ENCODE assay signal across 16 cellular contexts in genomic region chr6:74534485-74535211, GRCh38.
DNase-seq lines count a peak whose midpoint lies in the region; ATAC-seq and TF ChIP-seq lines count a peak whose summit lies in the region.
"Had no signal": no experiment of that assay in that cellular context is flagged by ENCODE, and none has a peak within 500 bp of the region (broad histone marks: within the 10 kb centered on the region; RNA-seq: fewer than 3 reads in every experiment).

No MANE protein-coding gene starts in this region.

- WGBS in gastroesophageal sphincter (ENCODE audit: low coverage in 1 of 2), 2 donors: 54% methylated on average over 2 of the region's 2 CpGs; no CpG with 5 or more reads in 1 of the 2 donors

- TF ChIP-seq CTCF in RWPE2 (IDR thresholded peaks at IDR 0.05; ENCODE audit: poor library complexity, severe bottlenecking): no peak
- no peak for TF ChIP-seq CTCF in gastroesophageal sphincter (IDR thresholded peaks at IDR 0.05)
- no peak for TF ChIP-seq CTCF in gastrocnemius medialis (IDR thresholded peaks at IDR 0.05 in 4 of 5, conservative IDR thresholded peaks at IDR 0.05 in 1 of 5)

- H3K4me3 Mint-ChIP-seq in activated CD8-positive, alpha-beta T cell treated with anti-CD3 and anti-CD28 coated beads, Interleukin-2, amount 10 ng/mL, durations not matched to agents 7 days and 5 days: no peak overlapping the region
- H3K4me3 Mint-ChIP-seq in CD4-positive, alpha-beta memory T cell: no peak overlapping the region
- no peak overlapping the region for H3K4me3 Mint-ChIP-seq in immature natural killer cell
- H3K4me3 Mint-ChIP-seq: activated naive CD4-positive, alpha-beta T cell treated with anti-CD3 and anti-CD28 coated beads, Interleukin-2, amount 10 ng/mL, durations not matched to agents 7 days and 5 days had no signal

- H3K27me3 Mint-ChIP-seq in activated CD8-positive, alpha-beta T cell treated with anti-CD3 and anti-CD28 coated beads, Interleukin-2, amount 10 ng/mL, durations not matched to agents 7 days and 5 days (ENCODE audit: low read depth): no peaks in the 10 kb centered on the region
- H3K27me3 Mint-ChIP-seq in CD4-positive, alpha-beta memory T cell: no peaks in the 10 kb centered on the region
- H3K27me3 Mint-ChIP-seq in immature natural killer cell (ENCODE audit: low read depth in 3 of 3): no peaks in the 10 kb centered on the region
- H3K27me3 Mint-ChIP-seq: activated naive CD4-positive, alpha-beta T cell treated with anti-CD3 and anti-CD28 coated beads, Interleukin-2, amount 10 ng/mL, durations not matched to agents 7 days and 5 days had no signal

- peak; percentile 65; the same call in 2 of the 3 replicates for ATAC-seq in RWPE2 (ENCODE audit: low read depth)
- ATAC-seq in gastroesophageal sphincter: peak; percentile 65
- ATAC-seq in gastrocnemius medialis: peak; percentile 44 to 54
- no peak for ATAC-seq in HG03135 (IDR thresholded peaks at IDR 0.05; ENCODE audit: unreplicated experiment)
- no peak for ATAC-seq in activated CD8-positive, alpha-beta T cell treated with anti-CD3 and anti-CD28 coated beads, Interleukin-2, amount 10 ng/mL, durations not matched to agents 7 days and 5 days

- DNase-seq in ELR (ENCODE audit: low read depth) (peak; percentile 12), RWPE2 (ENCODE audit: low spot score) (no peak), gastrocnemius medialis (no peak), immature natural killer cell (no peak)
- DNase-seq in activated CD8-positive, alpha-beta T cell treated with anti-CD3 and anti-CD28 coated beads, Interleukin-2, amount 10 ng/mL, durations not matched to agents 7 days and 5 days: no peak
- DNase-seq in CD4-positive, alpha-beta memory T cell: no peak
- DNase-seq: activated CD4-positive, alpha-beta T cell treated with anti-CD3 and anti-CD28 coated beads, Interleukin-2, amount 50 U/mL, for 1 hour; activated naive CD4-positive, alpha-beta T cell treated with anti-CD3 and anti-CD28 coated beads, Interleukin-2, amount 10 ng/mL, durations not matched to agents 7 days and 5 days; DND-41; effector CD4-positive, alpha-beta T cell; SK-N-SH; stimulated activated CD4-positive, alpha-beta T cell treated with anti-CD3 and anti-CD28 coated beads, Interleukin-4, amount 100 ng/mL, for 24 hours had no signal

- in situ Hi-C loops in gastrocnemius medialis (cut with MboI; ENCODE audit: low sequenced_read_pairs in 4 of 4): no loop called here

- H3K9me3 ChIP-seq in RWPE2 (ENCODE audit: severe bottlenecking) (no peaks in the 10 kb centered on the region), gastroesophageal sphincter (peaks cover 0 to 4% (median 0%) of the 10 kb centered on the region in 3 donors), gastrocnemius medialis (no peaks in the 10 kb centered on the region)
- H3K9me3 ChIP-seq in CD4-positive, alpha-beta memory T cell (ENCODE audit: control insufficient read depth in 1 of 2, low read length in 2 of 2): no peaks in the 10 kb centered on the region
- H3K9me3 ChIP-seq: SK-N-SH, suprapubic skin had no signal

- no peaks in the 10 kb centered on the region for H3K36me3 Mint-ChIP-seq in activated CD8-positive, alpha-beta T cell treated with anti-CD3 and anti-CD28 coated beads, Interleukin-2, amount 10 ng/mL, durations not matched to agents 7 days and 5 days (ENCODE audit: low read depth)
- no peaks in the 10 kb centered on the region for H3K36me3 Mint-ChIP-seq in CD4-positive, alpha-beta memory T cell
- no peaks in the 10 kb centered on the region for H3K36me3 Mint-ChIP-seq in immature natural killer cell
- H3K36me3 Mint-ChIP-seq: activated naive CD4-positive, alpha-beta T cell treated with anti-CD3 and anti-CD28 coated beads, Interleukin-2, amount 10 ng/mL, durations not matched to agents 7 days and 5 days had no signal

- no peaks in the 10 kb centered on the region for H3K4me1 Mint-ChIP-seq in activated CD8-positive, alpha-beta T cell treated with anti-CD3 and anti-CD28 coated beads, Interleukin-2, amount 10 ng/mL, durations not matched to agents 7 days and 5 days (ENCODE audit: low read depth)
- no peaks in the 10 kb centered on the region for H3K4me1 Mint-ChIP-seq in CD4-positive, alpha-beta memory T cell
- no peaks in the 10 kb centered on the region for H3K4me1 Mint-ChIP-seq in immature natural killer cell
- H3K4me1 Mint-ChIP-seq: activated naive CD4-positive, alpha-beta T cell treated with anti-CD3 and anti-CD28 coated beads, Interleukin-2, amount 10 ng/mL, durations not matched to agents 7 days and 5 days had no signal

- peak overlapping the region; percentile 69 for H3K27ac ChIP-seq in RWPE2 (ENCODE audit: poor library complexity, severe bottlenecking)
- no peak overlapping the region for H3K27ac ChIP-seq in gastroesophageal sphincter
- peak overlapping the region in 2 of 4 donors; percentile 3 to 34 for H3K27ac ChIP-seq in gastrocnemius medialis
- no peak overlapping the region for H3K27ac ChIP-seq in CD4-positive, alpha-beta memory T cell (ENCODE audit: low read depth, low read length)
- H3K27ac ChIP-seq: KMS-11, suprapubic skin had no signal

- intact Hi-C loops in gastrocnemius medialis (cut with DNase I; ENCODE audit: low total_unique reads): no loop called here
- intact Hi-C loops in CD4-positive, alpha-beta memory T cell (cut with micrococcal nuclease): no loop called here

- TF ChIP-seq POLR2A in gastroesophageal sphincter (IDR thresholded peaks at IDR 0.05) (no peak), gastrocnemius medialis (IDR thresholded peaks at IDR 0.05) (no peak)

- H3K4me3 ChIP-seq in RWPE2 (ENCODE audit: severe bottlenecking): no peak overlapping the region
- H3K4me3 ChIP-seq in gastroesophageal sphincter: no peak overlapping the region
- H3K4me3 ChIP-seq in gastrocnemius medialis: no peak overlapping the region
- H3K4me3 ChIP-seq in CD4-positive, alpha-beta memory T cell (ENCODE audit: low read length in 2 of 2): no peak overlapping the region
- H3K4me3 ChIP-seq: suprapubic skin had no signal

- no peak for TF ChIP-seq EP300 in gastroesophageal sphincter (IDR thresholded peaks at IDR 0.05)

- peaks cover 9% of the 10 kb centered on the region for H3K4me1 ChIP-seq in RWPE2 (ENCODE audit: insufficient read depth, poor library complexity, severe bottlenecking)
- H3K4me1 ChIP-seq in gastroesophageal sphincter: no peaks in the 10 kb centered on the region
- no peaks in the 10 kb centered on the region for H3K4me1 ChIP-seq in gastrocnemius medialis
- H3K4me1 ChIP-seq in CD4-positive, alpha-beta memory T cell (ENCODE audit: insufficient read depth, low read length): no peaks in the 10 kb centered on the region
- H3K4me1 ChIP-seq: suprapubic skin had no signal

- CTCF ChIA-PET in activated CD8-positive, alpha-beta T cell treated with anti-CD3 and anti-CD28 coated beads, Interleukin-2, amount 10 ng/mL, durations not matched to agents 7 days and 5 days (lab: Charles Lee): no interaction called here
- CTCF ChIA-PET in CD4-positive, alpha-beta memory T cell (lab: Charles Lee; ENCODE audit: partially characterized antibody): no interaction called here

- H3K36me3 ChIP-seq in RWPE2 (ENCODE audit: low read depth) (no peaks in the 10 kb centered on the region), gastroesophageal sphincter (no peaks in the 10 kb centered on the region), gastrocnemius medialis (no peaks in the 10 kb centered on the region)
- no peaks in the 10 kb centered on the region for H3K36me3 ChIP-seq in CD4-positive, alpha-beta memory T cell (ENCODE audit: insufficient read depth, low read length)
- H3K36me3 ChIP-seq: suprapubic skin had no signal

- H3K9me3 Mint-ChIP-seq in activated CD8-positive, alpha-beta T cell treated with anti-CD3 and anti-CD28 coated beads, Interleukin-2, amount 10 ng/mL, durations not matched to agents 7 days and 5 days (ENCODE audit: insufficient read depth): no peaks in the 10 kb centered on the region
- H3K9me3 Mint-ChIP-seq in CD4-positive, alpha-beta memory T cell: peaks cover 0 to 7% (median 4%) of the 10 kb centered on the region in 8 donors
- peaks cover 0 to 18% (median 8%) of the 10 kb centered on the region in 6 donors for H3K9me3 Mint-ChIP-seq in immature natural killer cell
- H3K9me3 Mint-ChIP-seq: activated naive CD4-positive, alpha-beta T cell treated with anti-CD3 and anti-CD28 coated beads, Interleukin-2, amount 10 ng/mL, durations not matched to agents 7 days and 5 days had no signal

- H3K27me3 ChIP-seq in RWPE2 (ENCODE audit: insufficient read depth, poor library complexity, severe bottlenecking) (no peaks in the 10 kb centered on the region), gastroesophageal sphincter (no peaks in the 10 kb centered on the region), gastrocnemius medialis (no peaks in the 10 kb centered on the region)
- H3K27me3 ChIP-seq in CD4-positive, alpha-beta memory T cell (ENCODE audit: insufficient read depth, low read length): no peaks in the 10 kb centered on the region
- H3K27me3 ChIP-seq: suprapubic skin had no signal

- POLR2A ChIA-PET in activated CD8-positive, alpha-beta T cell treated with anti-CD3 and anti-CD28 coated beads, Interleukin-2, amount 10 ng/mL, durations not matched to agents 7 days and 5 days (lab: Charles Lee): no interaction called here
- POLR2A ChIA-PET in CD4-positive, alpha-beta memory T cell (lab: Charles Lee; ENCODE audit: partially characterized antibody): no interaction called here

- H3K27ac Mint-ChIP-seq in activated CD8-positive, alpha-beta T cell treated with anti-CD3 and anti-CD28 coated beads, Interleukin-2, amount 10 ng/mL, durations not matched to agents 7 days and 5 days: no peak overlapping the region
- H3K27ac Mint-ChIP-seq in CD4-positive, alpha-beta memory T cell: no peak overlapping the region
- no peak overlapping the region for H3K27ac Mint-ChIP-seq in immature natural killer cell
- H3K27ac Mint-ChIP-seq: activated naive CD4-positive, alpha-beta T cell treated with anti-CD3 and anti-CD28 coated beads, Interleukin-2, amount 10 ng/mL, durations not matched to agents 7 days and 5 days had no signal

Comparison
In these comparisons a context has a peak if more than half of its experiments do, and no peak if none do; other contexts are left out.
1. ATAC-seq: peak in RWPE2 (single experiment), gastroesophageal sphincter (single experiment) and gastrocnemius medialis (2 of 2); none in HG03135 (single experiment) and activated CD8-positive, alpha-beta T cell treated with anti-CD3 and anti-CD28 coated beads, Interleukin-2, amount 10 ng/mL, durations not matched to agents 7 days and 5 days (single experiment).